In genomic region chr11:65787649-65788622, GRCh38 we compare ENCODE assay signal across 1 cellular context.
TF ChIP-seq lines count a peak whose summit lies in the region.

No MANE protein-coding gene starts in this region.

TF ChIP-seq in SK-N-SH treated with all-trans-retinoic acid at 6 μM for 48 hours, 23 proteins besides CTCF, POLR2A, EP300 and RAD21 (continued from another document):
- TF ChIP-seq TCF4 (CRISPR knock-in tag; IDR thresholded peaks at IDR 0.05; ENCODE audit: borderline replicate concordance) (no peak), ZNF565 (CRISPR knock-in tag; conservative IDR thresholded peaks at IDR 0.05; ENCODE audit: low read depth) (no peak), CSDC2 (CRISPR knock-in tag; IDR thresholded peaks at IDR 0.05) (no peak)
